ENCODE assay signal across 16 cellular contexts in genomic region chr4:101078950-101079349, GRCh38.
DNase-seq lines count a peak whose midpoint lies in the region; ATAC-seq and TF ChIP-seq lines count a peak whose summit lies in the region.
"Had no signal": no experiment of that assay in that cellular context is flagged by ENCODE, and none has a peak within 500 bp of the region (broad histone marks: within the 10 kb centered on the region; RNA-seq: fewer than 3 reads in every experiment).

No MANE protein-coding gene starts in this region.

- H3K9me3 ChIP-seq in HEK293 (ENCODE audit: control insufficient read depth, insufficient read depth, low read depth, low read length) = no peaks in the 10 kb centered on the region
- H3K9me3 ChIP-seq: BE2C, BLaER1, Caco-2 had no signal

- H3K27me3 Mint-ChIP-seq in stimulated activated memory B cell treated with anti-CD40 and anti-IgM and Interleukin-4, amounts not matched to agents 10 μg/mL and 1 μg/mL and 100 μg/mL, for 72 hours = no peaks in the 10 kb centered on the region
- H3K27me3 Mint-ChIP-seq: CD4-positive, alpha-beta T cell had no signal

- peaks cover 23% of the 10 kb centered on the region for H3K4me1 Mint-ChIP-seq in stimulated activated effector memory CD8-positive, alpha-beta T cell treated with anti-CD3 and anti-CD28 coated beads, Interleukin-12 subunit alpha, Interleukin-12 subunit beta, amount 100 ng/mL, for 72 hours
- peaks cover 18% of the 10 kb centered on the region for H3K4me1 Mint-ChIP-seq in stimulated activated memory B cell treated with anti-CD40 and anti-IgM and Interleukin-4, amounts not matched to agents 10 μg/mL and 1 μg/mL and 100 μg/mL, for 72 hours

- no peak overlapping the region for H3K27ac Mint-ChIP-seq in stimulated activated effector memory CD8-positive, alpha-beta T cell treated with anti-CD3 and anti-CD28 coated beads, Interleukin-12 subunit alpha, Interleukin-12 subunit beta, amount 100 ng/mL, for 72 hours
- no peak overlapping the region for H3K27ac Mint-ChIP-seq in stimulated activated memory B cell treated with anti-CD40 and anti-IgM and Interleukin-4, amounts not matched to agents 10 μg/mL and 1 μg/mL and 100 μg/mL, for 72 hours
- H3K27ac Mint-ChIP-seq: CD4-positive, alpha-beta T cell; CD8-positive, alpha-beta T cell had no signal

- no peak overlapping the region for H3K4me3 ChIP-seq in HEK293 (ENCODE audit: low read depth, low read length)
- H3K4me3 ChIP-seq: BLaER1 had no signal

- H3K27ac ChIP-seq in 22Rv1 (peak overlapping the region; percentile 88), HEK293 (ENCODE audit: extremely low read depth, low read depth, low read length) (no peak overlapping the region), caudate nucleus (ENCODE audit: low read depth, low read length) (peak overlapping the region; percentile 14)
- H3K27ac ChIP-seq: BLaER1 had no signal

- ATAC-seq in stimulated activated effector memory CD8-positive, alpha-beta T cell treated with anti-CD3 and anti-CD28 coated beads, Interleukin-12 subunit alpha, Interleukin-12 subunit beta, amount 100 ng/mL, for 72 hours = no peak
- no peak for ATAC-seq in stimulated activated memory B cell treated with anti-CD40 and anti-IgM and Interleukin-4, amounts not matched to agents 10 μg/mL and 1 μg/mL and 100 μg/mL, for 72 hours
- ATAC-seq: CD8-positive, alpha-beta T cell had no signal

- TF ChIP-seq CTCF in 22Rv1 (IDR thresholded peaks at IDR 0.05) (no peak), HEK293 (tag by site-specific recombination; IDR thresholded peaks at IDR 0.05) (no peak)

- DNase-seq in caudate nucleus (lab: John Stamatoyannopoulos, UW) = no peak
- no peak for DNase-seq in stimulated activated effector memory CD8-positive, alpha-beta T cell treated with anti-CD3 and anti-CD28 coated beads, Interleukin-12 subunit alpha, Interleukin-12 subunit beta, amount 100 ng/mL, for 72 hours (ENCODE audit: low spot score in 2 of 2)
- DNase-seq: 8988T; ACHN; BE2C; C1 segment of cervical spinal cord; Caco-2; Calu3; CD4-positive, alpha-beta T cell; CD8-positive, alpha-beta T cell; DMS79 treated with DMSO at 0.1 percent for 48 hours; GF-D8 had no signal

- CTCF ChIA-PET in HEK293 (lab: Yijun Ruan, JAX) = no interaction called here

- no peaks in the 10 kb centered on the region for H3K4me1 ChIP-seq in HEK293 (ENCODE audit: control insufficient read depth, insufficient read depth, low read length)
- H3K4me1 ChIP-seq: BE2C, BLaER1 had no signal

- POLR2A ChIA-PET in HEK293 (lab: Yijun Ruan, JAX) = no interaction called here

- peaks cover 30% of the 10 kb centered on the region for H3K36me3 Mint-ChIP-seq in stimulated activated effector memory CD8-positive, alpha-beta T cell treated with anti-CD3 and anti-CD28 coated beads, Interleukin-12 subunit alpha, Interleukin-12 subunit beta, amount 100 ng/mL, for 72 hours
- H3K36me3 Mint-ChIP-seq in stimulated activated memory B cell treated with anti-CD40 and anti-IgM and Interleukin-4, amounts not matched to agents 10 μg/mL and 1 μg/mL and 100 μg/mL, for 72 hours = peaks cover 61% of the 10 kb centered on the region

- H3K9me3 Mint-ChIP-seq in stimulated activated effector memory CD8-positive, alpha-beta T cell treated with anti-CD3 and anti-CD28 coated beads, Interleukin-12 subunit alpha, Interleukin-12 subunit beta, amount 100 ng/mL, for 72 hours = no peaks in the 10 kb centered on the region
- H3K9me3 Mint-ChIP-seq in stimulated activated memory B cell treated with anti-CD40 and anti-IgM and Interleukin-4, amounts not matched to agents 10 μg/mL and 1 μg/mL and 100 μg/mL, for 72 hours = no peaks in the 10 kb centered on the region
- H3K9me3 Mint-ChIP-seq: CD4-positive, alpha-beta T cell; CD8-positive, alpha-beta T cell had no signal

- no peak overlapping the region for H3K4me3 Mint-ChIP-seq in stimulated activated effector memory CD8-positive, alpha-beta T cell treated with anti-CD3 and anti-CD28 coated beads, Interleukin-12 subunit alpha, Interleukin-12 subunit beta, amount 100 ng/mL, for 72 hours
- no peak overlapping the region for H3K4me3 Mint-ChIP-seq in stimulated activated memory B cell treated with anti-CD40 and anti-IgM and Interleukin-4, amounts not matched to agents 10 μg/mL and 1 μg/mL and 100 μg/mL, for 72 hours
- H3K4me3 Mint-ChIP-seq: CD4-positive, alpha-beta T cell; CD8-positive, alpha-beta T cell had no signal

- peaks cover 0 to 4% of the 10 kb centered on the region in 2 experiments; a peak in 1 of 3 replicates for H3K36me3 ChIP-seq in HEK293 (ENCODE audit: control insufficient read depth in 2 of 2, insufficient read depth in 1 of 2, low read length in 2 of 2)

TF ChIP-seq in HEK293, 187 proteins besides CTCF, POLR2A, EP300 and RAD21:
- TF ChIP-seq SCRT2 (tag by site-specific recombination; IDR thresholded peaks at IDR 0.05) = peak; percentile 74
- no peak for TF ChIP-seq ZNF311 (tag by site-specific recombination; IDR thresholded peaks at IDR 0.05; ENCODE audit: borderline replicate concordance)
- peak; percentile 50; the same call in 1 of the 2 replicates for TF ChIP-seq SCRT1 (tag by site-specific recombination; IDR thresholded peaks at IDR 0.05; ENCODE audit: borderline replicate concordance)
